In the genomic region with DNA sequence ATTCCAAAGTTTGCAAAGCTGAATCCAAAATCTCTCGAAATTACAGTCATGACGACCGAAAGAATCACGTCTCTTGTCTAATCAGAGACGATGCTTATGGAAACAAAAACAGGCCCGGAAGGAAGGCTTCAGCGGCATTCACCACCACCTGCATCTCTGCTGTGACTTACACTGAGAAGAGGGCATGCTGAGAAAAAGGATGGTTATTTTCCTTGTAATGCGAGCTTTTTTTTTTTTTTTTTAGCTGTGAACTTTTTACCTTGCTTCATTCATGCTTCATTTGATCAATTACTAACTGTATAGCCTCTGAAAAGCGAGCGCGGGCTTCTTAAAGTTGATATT, we compare ENCODE assay signal across 7 cellular contexts.
DNase-seq lines count a peak whose midpoint lies in the region; ATAC-seq and TF ChIP-seq lines count a peak whose summit lies in the region.

No MANE protein-coding gene starts in this region.

- POLR2A ChIA-PET in PC-3 (lab: Charles Lee; ENCODE audit: unreplicated experiment), result interaction anchor here (0.6 to 0.7 kb wide), 3 partner anchors 15 to 24 kb away, joined by 4 to 6 read pairs (median 4); no protein-coding TSS in a partner anchor

- peak; percentile 21 for ATAC-seq in PC-3
- no peak for ATAC-seq in GM21825 (IDR thresholded peaks at IDR 0.05; ENCODE audit: unreplicated experiment)

- H4K20me1 ChIP-seq in GM23248 (ENCODE audit: insufficient read depth), result no peaks in the 10 kb centered on the region
- H4K20me1 ChIP-seq in PC-3 (ENCODE audit: low read length), result no peaks in the 10 kb centered on the region

- H2AFZ ChIP-seq in GM23248 (peak overlapping the region; percentile 81), PC-3 (ENCODE audit: low read length) (peak overlapping the region; percentile 82)

- H3K79me2 ChIP-seq in GM23248 (ENCODE audit: insufficient read depth), result peaks cover 41% of the 10 kb centered on the region
- H3K79me2 ChIP-seq in PC-3 (ENCODE audit: low read length), result peaks cover 50% of the 10 kb centered on the region

- WGBS in GM23248 (ENCODE audit: low coverage in 1 of 2, low lambda C conversion rate in 2 of 2, missing lambda C conversion rate in 2 of 2), 2 experiments, result 94 to 95% methylated on average over 11 of the region's 11 CpGs
- 20 to 25% methylated on average over 11 of the region's 11 CpGs for WGBS in esophagus squamous epithelium, 2 donors

- DNase-seq in GM23248, result peak; percentile 19
- DNase-seq in PC-3, result peak; percentile 34
- no peak for DNase-seq in esophagus squamous epithelium (lab: John Stamatoyannopoulos, UW)
- no peak for DNase-seq in DMS153 treated with DMSO at 0.1 percent for 48 hours (lab: John Stamatoyannopoulos, UW; ENCODE audit: unreplicated experiment)
- no peak for DNase-seq in activated gamma-delta T cell treated with Interleukin-2 at 50 U/mL for 16 hours

- intact Hi-C loops in PC-3 (cut with micrococcal nuclease) (loop anchor here (2.0 kb wide), 1 partner anchor 24 kb away; no protein-coding TSS in a partner anchor), esophagus squamous epithelium (cut with DNase I) (no loop called here)

- no peak for TF ChIP-seq POLR2A in esophagus squamous epithelium (IDR thresholded peaks at IDR 0.05)

- H3K4me3 ChIP-seq in GM23248, result peak overlapping the region; percentile 78
- peak overlapping the region; percentile 85 for H3K4me3 ChIP-seq in PC-3 (ENCODE audit: low read length)
- peak overlapping the region; percentile 46 to 69 (median 58) for H3K4me3 ChIP-seq in esophagus squamous epithelium
- H3K4me3 ChIP-seq in rectal smooth muscle tissue (ENCODE audit: low read length), result peak overlapping the region; percentile 76

- no peak for TF ChIP-seq CTCF in PC-3 (conservative IDR thresholded peaks at IDR 0.05; ENCODE audit: low read depth, low read length)
- no peak for TF ChIP-seq CTCF in esophagus squamous epithelium (IDR thresholded peaks at IDR 0.05)

- H3F3A ChIP-seq in GM23248 (ENCODE audit: insufficient read depth), result peaks cover 11% of the 10 kb centered on the region; the same call in 1 of the 2 replicates
- H3F3A ChIP-seq in PC-3 (ENCODE audit: low read length, unreplicated experiment), result no peaks in the 10 kb centered on the region

- H3K9ac ChIP-seq in GM23248 (peak overlapping the region; percentile 91), PC-3 (ENCODE audit: low read length) (peak overlapping the region; percentile 90), rectal smooth muscle tissue (ENCODE audit: low read length) (no peak overlapping the region)

- H3K27ac ChIP-seq in GM23248 (no peak overlapping the region), PC-3 (ENCODE audit: low read length) (peak overlapping the region; percentile 71), esophagus squamous epithelium (peak overlapping the region in 3 of 4 donors; percentile 63 to 79 (median 68)), rectal smooth muscle tissue (ENCODE audit: low read depth, low read length) (peak overlapping the region; percentile 70)

- CTCF ChIA-PET in PC-3 (lab: Charles Lee), result interaction anchor here (0.6 kb wide), 1 partner anchor 115 kb away, joined by 5 read pairs; no protein-coding TSS in a partner anchor

- peak overlapping the region; percentile 97 for H3K4me2 ChIP-seq in GM23248 (ENCODE audit: unreplicated experiment)
- peak overlapping the region; percentile 92 for H3K4me2 ChIP-seq in PC-3 (ENCODE audit: low read length)

- H3K9me2 ChIP-seq in GM23248 (ENCODE audit: insufficient read depth) (no peaks in the 10 kb centered on the region; the same call in 1 of the 2 replicates), PC-3 (replicated peaks; ENCODE audit: low read length) (no peaks in the 10 kb centered on the region)

- H3K4me1 ChIP-seq in GM23248 (ENCODE audit: insufficient read depth), result peaks cover 19% of the 10 kb centered on the region
- H3K4me1 ChIP-seq in PC-3 (ENCODE audit: insufficient read depth, low read length), result peaks cover 35% of the 10 kb centered on the region
- peaks cover 7 to 39% (median 9%) of the 10 kb centered on the region in 3 donors for H3K4me1 ChIP-seq in esophagus squamous epithelium
- H3K4me1 ChIP-seq in rectal smooth muscle tissue (ENCODE audit: control insufficient read depth, insufficient read depth, low read length), result peaks cover 8% of the 10 kb centered on the region

- BruUV-seq in PC-3 (replicated peaks; lab: Mats Ljungman, UMichigan), result TSS peak; percentile 41

- H3K9me3 ChIP-seq in GM23248 (ENCODE audit: low read depth) (no peaks in the 10 kb centered on the region), PC-3 (ENCODE audit: low read length) (no peaks in the 10 kb centered on the region), esophagus squamous epithelium (no peaks in the 10 kb centered on the region)

- H3K27me3 ChIP-seq in GM23248 (replicated peaks; ENCODE audit: insufficient read depth) (no peaks in the 10 kb centered on the region), PC-3 (ENCODE audit: low read length) (no peaks in the 10 kb centered on the region), esophagus squamous epithelium (peaks cover 0 to 51% (median 0%) of the 10 kb centered on the region in 4 donors), rectal smooth muscle tissue (ENCODE audit: control insufficient read depth, insufficient read depth, low read length) (no peaks in the 10 kb centered on the region)

- H3K36me3 ChIP-seq in GM23248 (ENCODE audit: low read depth) (no peaks in the 10 kb centered on the region), PC-3 (ENCODE audit: low read depth, low read length) (no peaks in the 10 kb centered on the region), esophagus squamous epithelium (no peaks in the 10 kb centered on the region), rectal smooth muscle tissue (ENCODE audit: control insufficient read depth, insufficient read depth, low read length) (no peaks in the 10 kb centered on the region)

- in situ Hi-C loops in GM23248 (cut with MboI), result no loop called here

Comparison
In these comparisons a context has a peak if more than half of its experiments do, and no peak if none do; other contexts are left out.
1. DNase-seq: peak in GM23248 (single experiment) and PC-3 (single experiment); none in esophagus squamous epithelium (single experiment), DMS153 treated with DMSO at 0.1 percent for 48 hours (single experiment) and activated gamma-delta T cell treated with Interleukin-2 at 50 U/mL for 16 hours (single experiment).
2. Peak in every context shown above with its lines, with median percentiles within 50 percentile points of each other: H3K4me3 ChIP-seq.